8 cellular contexts compared by ENCODE assay signal in genomic region chr2:65064728-65065552, GRCh38. TPM values are rescaled to one million over a fixed set of nuclear protein-coding genes. Genes with fewer than 3 reads are reported as not detected.
DNase-seq lines count a peak whose midpoint lies in the region; ATAC-seq lines count a peak whose summit lies in the region.

No MANE protein-coding gene starts in this region.

- H3K27ac ChIP-seq in right cardiac atrium (ENCODE audit: low read length) = peak overlapping the region; percentile 78
- peak overlapping the region; percentile 32 for H3K27ac ChIP-seq in rectal smooth muscle tissue (ENCODE audit: low read depth, low read length)

- DNase-seq in ELF-1 (ENCODE audit: low read depth, low spot score) (peak; percentile 60), OCI-M1 (lab: John Stamatoyannopoulos, UW) (peak; percentile 92), amniotic stem cell (lab: John Stamatoyannopoulos, UW) (peak; percentile 52), right cardiac atrium (peak; percentile 85 to 89 (median 85)), T-helper 9 cell (no peak)

- no peak overlapping the region for H3K4me3 ChIP-seq in right cardiac atrium (ENCODE audit: low read length)
- H3K4me3 ChIP-seq in rectal smooth muscle tissue (ENCODE audit: low read length) = peak overlapping the region; percentile 41

- H3K4me1 ChIP-seq in right cardiac atrium (ENCODE audit: control insufficient read depth, insufficient read depth, low read length) (peaks cover 35% of the 10 kb centered on the region), rectal smooth muscle tissue (ENCODE audit: control insufficient read depth, insufficient read depth, low read length) (peaks cover 29% of the 10 kb centered on the region)

- H3K9me3 ChIP-seq in right cardiac atrium (ENCODE audit: control insufficient read depth, low read length) = no peaks in the 10 kb centered on the region

- 30% methylated on average over 14 of the region's 14 CpGs for WGBS in right cardiac atrium

- H3K9ac ChIP-seq in rectal smooth muscle tissue (ENCODE audit: low read length) = no peak overlapping the region

- ATAC-seq in GM19468 (IDR thresholded peaks at IDR 0.05; ENCODE audit: extremely low read depth, unreplicated experiment) (peak; percentile 71), HG03520 (IDR thresholded peaks at IDR 0.05; ENCODE audit: unreplicated experiment) (peak; percentile 76), right cardiac atrium (peak; percentile 82 to 87)

- intact Hi-C loops in right cardiac atrium (cut with DNase I) = loop anchor here in 2 of 4 donors (5.0 to 10.0 kb wide), 2 partner anchors 100 to 107 kb away; no protein-coding TSS in a partner anchor

- H3K27me3 ChIP-seq in right cardiac atrium (ENCODE audit: control insufficient read depth, insufficient read depth) = no peaks in the 10 kb centered on the region
- no peaks in the 10 kb centered on the region for H3K27me3 ChIP-seq in rectal smooth muscle tissue (ENCODE audit: control insufficient read depth, insufficient read depth, low read length)

- H3K36me3 ChIP-seq in rectal smooth muscle tissue (ENCODE audit: control insufficient read depth, insufficient read depth, low read length) = no peaks in the 10 kb centered on the region

RNA-seq across cellular contexts. Expression of gene CEP68, which starts 8.7 kb away (rescaled TPM):
- total RNA-seq in right cardiac atrium = 10 to 100 TPM; 12.0 to 19.3 (median 15.1) TPM
- polyA plus RNA-seq in right cardiac atrium = 8.6 TPM
